ENCODE assay signal across 13 cellular contexts in the genomic region with DNA sequence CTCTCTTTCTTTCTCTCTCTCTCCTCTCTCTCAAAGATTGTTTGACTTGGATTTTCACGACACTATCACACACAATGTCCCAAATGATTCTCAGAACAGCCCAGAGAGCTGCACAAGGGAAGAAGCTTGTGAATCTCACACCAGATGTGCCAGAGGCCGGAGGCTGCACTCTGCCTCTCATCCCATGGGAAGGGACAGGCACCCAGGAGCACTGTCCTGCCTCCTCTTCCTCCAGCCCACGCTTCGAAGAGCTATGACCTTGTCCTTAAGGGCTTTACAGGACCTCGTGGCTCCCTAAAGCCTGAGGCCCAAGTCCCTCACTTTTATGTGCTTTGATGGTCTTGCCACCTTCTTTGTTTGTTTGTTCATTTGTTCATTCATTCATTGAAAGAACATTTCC.
A peak's percentile ranks its signal among the peaks of the same experiment; 100 is the strongest.
DNase-seq lines count a peak whose midpoint lies in the region; ATAC-seq and TF ChIP-seq lines count a peak whose summit lies in the region.
"Had no signal": no experiment of that assay in that cellular context is flagged by ENCODE, and none has a peak within 500 bp of the region (broad histone marks: within the 10 kb centered on the region; RNA-seq: fewer than 3 reads in every experiment).

No MANE protein-coding gene starts in this region.

- ATAC-seq in gastrocnemius medialis: no peak
- ATAC-seq: CD8-positive, alpha-beta T cell had no signal

- no peak for TF ChIP-seq CTCF in Loucy (conservative IDR thresholded peaks at IDR 0.05; ENCODE audit: low read length)
- TF ChIP-seq CTCF in left ventricle myocardium inferior (IDR thresholded peaks at IDR 0.05; ENCODE audit: borderline replicate concordance): no peak
- no peak for TF ChIP-seq CTCF in gastrocnemius medialis (IDR thresholded peaks at IDR 0.05 in 4 of 5, conservative IDR thresholded peaks at IDR 0.05 in 1 of 5)

- H3K9me3 ChIP-seq in BLaER1: no peaks in the 10 kb centered on the region
- no peaks in the 10 kb centered on the region for H3K9me3 ChIP-seq in Loucy (ENCODE audit: insufficient read depth, low read depth, low read length)
- H3K9me3 ChIP-seq in left ventricle myocardium inferior (replicated peaks): peaks cover 4% of the 10 kb centered on the region
- H3K9me3 ChIP-seq in gastrocnemius medialis: no peaks in the 10 kb centered on the region
- H3K9me3 ChIP-seq: A549 had no signal

- H3K9ac ChIP-seq in BLaER1: no peak overlapping the region; the same call in 1 of the 2 replicates
- H3K9ac ChIP-seq in Loucy (ENCODE audit: low read depth, low read length, poor library complexity, severe bottlenecking): peak overlapping the region; percentile 38

- H3K4me2 ChIP-seq in BLaER1 (peak overlapping the region; percentile 35), Loucy (ENCODE audit: low read depth, low read length, poor library complexity, severe bottlenecking) (peak overlapping the region; percentile 47)
- H3K4me2 ChIP-seq: A549 had no signal

- H3K4me1 ChIP-seq in BLaER1 (peaks cover 44% of the 10 kb centered on the region), Loucy (ENCODE audit: insufficient read depth, low read length, poor library complexity, severe bottlenecking) (peaks cover 21% of the 10 kb centered on the region), left ventricle myocardium inferior (peaks cover 46% of the 10 kb centered on the region), gastrocnemius medialis (peaks cover 4 to 7% of the 10 kb centered on the region in 2 donors)
- H3K4me1 ChIP-seq: A549 had no signal

- intact Hi-C loops in left ventricle myocardium inferior (cut with micrococcal nuclease) (no loop called here), gastrocnemius medialis (cut with DNase I; ENCODE audit: low total_unique reads) (loop anchor here (10.0 kb wide), 1 partner anchor 268 kb away; a partner anchor contains a TSS)

- H3K27me3 ChIP-seq in BLaER1: no peaks in the 10 kb centered on the region
- no peaks in the 10 kb centered on the region for H3K27me3 ChIP-seq in Loucy (ENCODE audit: insufficient read depth, low read length, poor library complexity, severe bottlenecking)
- no peaks in the 10 kb centered on the region for H3K27me3 ChIP-seq in left ventricle myocardium inferior (ENCODE audit: low read depth)
- H3K27me3 ChIP-seq in gastrocnemius medialis: no peaks in the 10 kb centered on the region

- DNase-seq in left ventricle myocardium inferior (no peak), gastrocnemius medialis (no peak), NCI-H1417 (lab: John Stamatoyannopoulos, UW) (no peak), ureter (ENCODE audit: low spot score) (no peak), NCI-H1092 (lab: John Stamatoyannopoulos, UW) (no peak)
- DNase-seq: CD8-positive, alpha-beta T cell; GOT3; NCI-H187; NCI-H2227 treated with DMSO at 0.1 percent for 48 hours; NCI-H524 treated with DMSO at 0.1 percent for 48 hours had no signal

- H3K9me2 ChIP-seq in Loucy (replicated peaks; ENCODE audit: low read depth, low read length): no peaks in the 10 kb centered on the region

- peak overlapping the region; percentile 26; the same call in 1 of the 2 replicates for H2AFZ ChIP-seq in Loucy (ENCODE audit: low read length)

- H3K36me3 ChIP-seq in BLaER1: no peaks in the 10 kb centered on the region
- no peaks in the 10 kb centered on the region for H3K36me3 ChIP-seq in Loucy (ENCODE audit: insufficient read depth, low read length)
- H3K36me3 ChIP-seq in left ventricle myocardium inferior: no peaks in the 10 kb centered on the region
- H3K36me3 ChIP-seq in gastrocnemius medialis: no peaks in the 10 kb centered on the region

- no peaks in the 10 kb centered on the region for H3F3A ChIP-seq in Loucy (ENCODE audit: low read depth)

- peak overlapping the region; percentile 20; the same call in 1 of the 2 replicates for H3K27ac ChIP-seq in BLaER1
- H3K27ac ChIP-seq in left ventricle myocardium inferior (replicated peaks): peak overlapping the region; percentile 70
- H3K27ac ChIP-seq in gastrocnemius medialis: peak overlapping the region in 3 of 4 donors; percentile 34 to 36 (median 36)
- H3K27ac ChIP-seq: A549 had no signal

- in situ Hi-C loops in gastrocnemius medialis (cut with MboI; ENCODE audit: low sequenced_read_pairs in 4 of 4): no loop called here

- no peak for TF ChIP-seq POLR2A in gastrocnemius medialis (IDR thresholded peaks at IDR 0.05)

- H3K79me2 ChIP-seq in Loucy (ENCODE audit: insufficient read depth, low read length): no peaks in the 10 kb centered on the region

- H3K4me3 ChIP-seq in BLaER1 (no peak overlapping the region), Loucy (ENCODE audit: low read length, poor library complexity, severe bottlenecking) (peak overlapping the region; percentile 11), left ventricle myocardium inferior (no peak overlapping the region), gastrocnemius medialis (no peak overlapping the region)
- H3K4me3 ChIP-seq: A549 had no signal

- no peaks in the 10 kb centered on the region for H4K20me1 ChIP-seq in BLaER1
- H4K20me1 ChIP-seq in Loucy (ENCODE audit: insufficient read depth, low read length, poor library complexity, severe bottlenecking): no peaks in the 10 kb centered on the region

Comparison
In these comparisons a context has a peak if more than half of its experiments do, and no peak if none do; other contexts are left out.
1. H3K27ac ChIP-seq: peak in every context shown above with its lines; median percentile 70 in left ventricle myocardium inferior; 36 in gastrocnemius medialis; 20 in BLaER1.